Comparison of ENCODE assay signal across 1 cellular context in the genomic region with DNA sequence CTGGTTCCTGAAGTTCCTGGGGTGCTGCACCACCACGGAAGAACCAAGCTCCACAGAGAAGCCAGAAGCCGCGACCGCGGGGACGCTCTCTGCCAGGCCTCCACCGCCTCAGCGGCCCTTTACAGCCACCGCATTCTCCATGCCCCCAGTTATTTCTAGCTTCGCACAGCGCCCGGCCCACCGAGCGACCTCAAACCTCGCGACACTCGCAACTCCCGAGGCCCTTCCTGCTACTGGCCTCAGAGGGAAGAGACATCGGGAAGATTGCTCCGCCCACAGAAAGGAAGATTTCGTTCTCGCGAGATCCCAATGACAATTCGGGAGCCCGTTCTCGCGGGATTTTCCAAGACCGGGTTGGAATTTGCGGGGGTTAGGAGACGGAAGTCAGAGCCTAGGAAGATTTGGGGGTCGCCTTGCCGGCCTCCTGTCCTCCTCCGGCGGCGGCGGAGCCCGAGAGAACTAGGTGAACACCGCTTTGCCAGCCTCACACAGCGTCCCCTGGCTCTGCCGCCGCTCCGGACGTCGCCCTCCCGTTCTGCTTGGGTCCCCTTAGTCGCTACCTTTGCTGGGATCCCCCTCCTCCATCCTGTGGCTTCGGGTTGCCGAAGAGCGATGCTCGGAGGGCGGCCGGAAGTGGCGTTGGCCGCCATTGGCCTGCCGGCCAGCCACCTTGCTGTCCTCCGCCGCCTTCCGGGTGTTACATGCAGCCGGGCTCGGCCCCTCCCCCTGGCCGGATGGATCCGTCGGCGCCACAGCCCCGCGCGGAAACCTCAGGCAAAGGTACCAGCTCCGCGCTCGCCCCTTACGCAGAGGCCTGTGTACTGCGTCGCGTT.
TF ChIP-seq lines count a peak whose summit lies in the region.

A gene with protein sequence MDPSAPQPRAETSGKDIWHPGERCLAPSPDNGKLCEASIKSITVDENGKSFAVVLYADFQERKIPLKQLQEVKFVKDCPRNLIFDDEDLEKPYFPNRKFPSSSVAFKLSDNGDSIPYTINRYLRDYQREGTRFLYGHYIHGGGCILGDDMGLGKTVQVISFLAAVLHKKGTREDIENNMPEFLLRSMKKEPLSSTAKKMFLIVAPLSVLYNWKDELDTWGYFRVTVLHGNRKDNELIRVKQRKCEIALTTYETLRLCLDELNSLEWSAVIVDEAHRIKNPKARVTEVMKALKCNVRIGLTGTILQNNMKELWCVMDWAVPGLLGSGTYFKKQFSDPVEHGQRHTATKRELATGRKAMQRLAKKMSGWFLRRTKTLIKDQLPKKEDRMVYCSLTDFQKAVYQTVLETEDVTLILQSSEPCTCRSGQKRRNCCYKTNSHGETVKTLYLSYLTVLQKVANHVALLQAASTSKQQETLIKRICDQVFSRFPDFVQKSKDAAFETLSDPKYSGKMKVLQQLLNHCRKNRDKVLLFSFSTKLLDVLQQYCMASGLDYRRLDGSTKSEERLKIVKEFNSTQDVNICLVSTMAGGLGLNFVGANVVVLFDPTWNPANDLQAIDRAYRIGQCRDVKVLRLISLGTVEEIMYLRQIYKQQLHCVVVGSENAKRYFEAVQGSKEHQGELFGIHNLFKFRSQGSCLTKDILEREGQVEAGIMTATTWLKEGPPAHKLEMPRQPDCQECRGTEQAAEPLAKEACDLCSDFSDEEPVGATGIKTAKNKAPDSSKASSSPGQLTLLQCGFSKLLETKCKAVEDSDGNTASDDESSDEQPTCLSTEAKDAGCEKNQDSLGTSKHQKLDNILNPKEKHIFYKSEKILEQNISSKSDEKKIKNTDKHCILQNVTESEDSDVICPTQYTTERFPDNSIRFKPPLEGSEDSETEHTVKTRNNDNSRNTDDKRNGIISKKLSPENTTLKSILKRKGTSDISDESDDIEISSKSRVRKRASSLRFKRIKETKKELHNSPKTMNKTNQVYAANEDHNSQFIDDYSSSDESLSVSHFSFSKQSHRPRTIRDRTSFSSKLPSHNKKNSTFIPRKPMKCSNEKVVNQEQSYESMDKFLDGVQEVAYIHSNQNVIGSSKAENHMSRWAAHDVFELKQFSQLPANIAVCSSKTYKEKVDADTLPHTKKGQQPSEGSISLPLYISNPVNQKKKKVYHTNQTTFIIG (N-terminal part only) (plus strand): TSS at position 387 of the 833 bp plus-strand sequence. CDS start 348 bp downstream, at position 735.

TF ChIP-seq in HepG2, 621 proteins besides CTCF, POLR2A, EP300 and RAD21 (continued from another document and continues in another):
- TF ChIP-seq, protein P1, sequence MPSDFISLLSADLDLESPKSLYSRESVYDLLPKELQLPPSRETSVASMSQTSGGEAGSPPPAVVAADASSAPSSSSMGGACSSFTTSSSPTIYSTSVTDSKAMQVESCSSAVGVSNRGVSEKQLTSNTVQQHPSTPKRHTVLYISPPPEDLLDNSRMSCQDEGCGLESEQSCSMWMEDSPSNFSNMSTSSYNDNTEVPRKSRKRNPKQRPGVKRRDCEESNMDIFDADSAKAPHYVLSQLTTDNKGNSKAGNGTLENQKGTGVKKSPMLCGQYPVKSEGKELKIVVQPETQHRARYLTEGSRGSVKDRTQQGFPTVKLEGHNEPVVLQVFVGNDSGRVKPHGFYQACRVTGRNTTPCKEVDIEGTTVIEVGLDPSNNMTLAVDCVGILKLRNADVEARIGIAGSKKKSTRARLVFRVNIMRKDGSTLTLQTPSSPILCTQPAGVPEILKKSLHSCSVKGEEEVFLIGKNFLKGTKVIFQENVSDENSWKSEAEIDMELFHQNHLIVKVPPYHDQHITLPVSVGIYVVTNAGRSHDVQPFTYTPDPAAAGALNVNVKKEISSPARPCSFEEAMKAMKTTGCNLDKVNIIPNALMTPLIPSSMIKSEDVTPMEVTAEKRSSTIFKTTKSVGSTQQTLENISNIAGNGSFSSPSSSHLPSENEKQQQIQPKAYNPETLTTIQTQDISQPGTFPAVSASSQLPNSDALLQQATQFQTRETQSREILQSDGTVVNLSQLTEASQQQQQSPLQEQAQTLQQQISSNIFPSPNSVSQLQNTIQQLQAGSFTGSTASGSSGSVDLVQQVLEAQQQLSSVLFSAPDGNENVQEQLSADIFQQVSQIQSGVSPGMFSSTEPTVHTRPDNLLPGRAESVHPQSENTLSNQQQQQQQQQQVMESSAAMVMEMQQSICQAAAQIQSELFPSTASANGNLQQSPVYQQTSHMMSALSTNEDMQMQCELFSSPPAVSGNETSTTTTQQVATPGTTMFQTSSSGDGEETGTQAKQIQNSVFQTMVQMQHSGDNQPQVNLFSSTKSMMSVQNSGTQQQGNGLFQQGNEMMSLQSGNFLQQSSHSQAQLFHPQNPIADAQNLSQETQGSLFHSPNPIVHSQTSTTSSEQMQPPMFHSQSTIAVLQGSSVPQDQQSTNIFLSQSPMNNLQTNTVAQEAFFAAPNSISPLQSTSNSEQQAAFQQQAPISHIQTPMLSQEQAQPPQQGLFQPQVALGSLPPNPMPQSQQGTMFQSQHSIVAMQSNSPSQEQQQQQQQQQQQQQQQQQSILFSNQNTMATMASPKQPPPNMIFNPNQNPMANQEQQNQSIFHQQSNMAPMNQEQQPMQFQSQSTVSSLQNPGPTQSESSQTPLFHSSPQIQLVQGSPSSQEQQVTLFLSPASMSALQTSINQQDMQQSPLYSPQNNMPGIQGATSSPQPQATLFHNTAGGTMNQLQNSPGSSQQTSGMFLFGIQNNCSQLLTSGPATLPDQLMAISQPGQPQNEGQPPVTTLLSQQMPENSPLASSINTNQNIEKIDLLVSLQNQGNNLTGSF (CRISPR knock-in tag; IDR thresholded peaks at IDR 0.05): no peak
- TF ChIP-seq DNMT1 (CRISPR knock-in tag; IDR thresholded peaks at IDR 0.05) (peak; percentile 90; the same call in 1 of the 2 replicates), SRSF1 (optimal IDR thresholded peaks at IDR 0.05; ENCODE audit: low read depth, low read length) (no peak), NCOA2 (CRISPR knock-in tag; IDR thresholded peaks at IDR 0.05) (peak; percentile 53; the same call in 1 of the 2 replicates), NR1H2 (CRISPR knock-in tag; IDR thresholded peaks at IDR 0.05; ENCODE audit: borderline replicate concordance, low read depth) (no peak), TSC22D2 (CRISPR knock-in tag; IDR thresholded peaks at IDR 0.05; ENCODE audit: borderline replicate concordance) (peak; percentile 87; the same call in 1 of the 2 replicates), HMGA1 (CRISPR knock-in tag; conservative IDR thresholded peaks at IDR 0.05) (no peak), MIER3 (CRISPR knock-in tag; IDR thresholded peaks at IDR 0.05; ENCODE audit: borderline replicate concordance) (no peak; the same call in 1 of the 2 replicates), HNRNPL (IDR thresholded peaks at IDR 0.05; ENCODE audit: low read depth, low read length) (peak; percentile 47; the same call in 1 of the 2 replicates), ZKSCAN1 (IDR thresholded peaks at IDR 0.05; ENCODE audit: low read length) (peak; percentile 66; the same call in 1 of the 2 replicates), ZNF101 (CRISPR knock-in tag; IDR thresholded peaks at IDR 0.05; ENCODE audit: borderline replicate concordance, low read depth) (peak; percentile 78; the same call in 1 of the 2 replicates), YEATS2 (CRISPR knock-in tag; IDR thresholded peaks at IDR 0.05; ENCODE audit: borderline replicate concordance) (peak; percentile 99), ZNF343 (CRISPR knock-in tag; IDR thresholded peaks at IDR 0.05) (peak; percentile 86; the same call in 1 of the 2 replicates), ETV6 (CRISPR knock-in tag; conservative IDR thresholded peaks at IDR 0.05) (no peak; the same call in 1 of the 2 replicates), IKZF4 (CRISPR knock-in tag; IDR thresholded peaks at IDR 0.05; ENCODE audit: borderline replicate concordance, low read depth, not compliant biosample characterization) (no peak), ZNF430 (CRISPR knock-in tag; IDR thresholded peaks at IDR 0.05) (no peak; the same call in 1 of the 2 replicates), ZNF24 (IDR thresholded peaks at IDR 0.05) (peak; percentile 46; the same call in 1 of the 2 replicates)
- TF ChIP-seq, protein P2, sequence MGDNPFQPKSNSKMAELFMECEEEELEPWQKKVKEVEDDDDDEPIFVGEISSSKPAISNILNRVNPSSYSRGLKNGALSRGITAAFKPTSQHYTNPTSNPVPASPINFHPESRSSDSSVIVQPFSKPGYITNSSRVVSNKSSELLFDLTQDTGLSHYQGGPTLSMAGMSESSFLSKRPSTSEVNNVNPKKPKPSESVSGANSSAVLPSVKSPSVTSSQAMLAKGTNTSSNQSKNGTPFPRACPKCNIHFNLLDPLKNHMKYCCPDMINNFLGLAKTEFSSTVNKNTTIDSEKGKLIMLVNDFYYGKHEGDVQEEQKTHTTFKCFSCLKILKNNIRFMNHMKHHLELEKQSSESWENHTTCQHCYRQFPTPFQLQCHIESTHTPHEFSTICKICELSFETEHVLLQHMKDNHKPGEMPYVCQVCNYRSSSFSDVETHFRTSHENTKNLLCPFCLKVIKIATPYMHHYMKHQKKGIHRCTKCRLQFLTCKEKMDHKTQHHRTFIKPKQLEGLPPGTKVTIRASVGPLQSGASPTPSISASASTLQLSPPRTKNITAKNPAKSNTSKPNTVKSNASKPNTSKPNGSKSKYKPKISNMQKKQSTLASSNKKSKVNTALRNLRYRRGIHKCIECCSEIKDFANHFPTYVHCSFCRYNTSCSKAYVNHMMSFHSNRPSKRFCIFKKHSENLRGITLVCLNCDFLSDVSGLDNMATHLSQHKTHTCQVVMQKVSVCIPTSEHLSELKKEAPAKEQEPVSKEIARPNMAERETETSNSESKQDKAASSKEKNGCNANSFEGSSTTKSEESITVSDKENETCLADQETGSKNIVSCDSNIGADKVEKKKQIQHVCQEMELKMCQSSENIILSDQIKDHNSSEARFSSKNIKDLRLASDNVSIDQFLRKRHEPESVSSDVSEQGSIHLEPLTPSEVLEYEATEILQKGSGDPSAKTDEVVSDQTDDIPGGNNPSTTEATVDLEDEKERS (CRISPR knock-in tag; IDR thresholded peaks at IDR 0.05): peak; percentile 10; the same call in 1 of the 2 replicates
- TF ChIP-seq, protein P3, sequence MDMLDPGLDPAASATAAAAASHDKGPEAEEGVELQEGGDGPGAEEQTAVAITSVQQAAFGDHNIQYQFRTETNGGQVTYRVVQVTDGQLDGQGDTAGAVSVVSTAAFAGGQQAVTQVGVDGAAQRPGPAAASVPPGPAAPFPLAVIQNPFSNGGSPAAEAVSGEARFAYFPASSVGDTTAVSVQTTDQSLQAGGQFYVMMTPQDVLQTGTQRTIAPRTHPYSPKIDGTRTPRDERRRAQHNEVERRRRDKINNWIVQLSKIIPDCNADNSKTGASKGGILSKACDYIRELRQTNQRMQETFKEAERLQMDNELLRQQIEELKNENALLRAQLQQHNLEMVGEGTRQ (IDR thresholded peaks at IDR 0.05; ENCODE audit: low read depth, low read length): no peak
- TF ChIP-seq, protein P3 (CRISPR knock-in tag; IDR thresholded peaks at IDR 0.05; ENCODE audit: borderline replicate concordance): 0 out of 2 replicates have a peak, but pooled peaks have one; percentile 30
- TF ChIP-seq, protein P4, sequence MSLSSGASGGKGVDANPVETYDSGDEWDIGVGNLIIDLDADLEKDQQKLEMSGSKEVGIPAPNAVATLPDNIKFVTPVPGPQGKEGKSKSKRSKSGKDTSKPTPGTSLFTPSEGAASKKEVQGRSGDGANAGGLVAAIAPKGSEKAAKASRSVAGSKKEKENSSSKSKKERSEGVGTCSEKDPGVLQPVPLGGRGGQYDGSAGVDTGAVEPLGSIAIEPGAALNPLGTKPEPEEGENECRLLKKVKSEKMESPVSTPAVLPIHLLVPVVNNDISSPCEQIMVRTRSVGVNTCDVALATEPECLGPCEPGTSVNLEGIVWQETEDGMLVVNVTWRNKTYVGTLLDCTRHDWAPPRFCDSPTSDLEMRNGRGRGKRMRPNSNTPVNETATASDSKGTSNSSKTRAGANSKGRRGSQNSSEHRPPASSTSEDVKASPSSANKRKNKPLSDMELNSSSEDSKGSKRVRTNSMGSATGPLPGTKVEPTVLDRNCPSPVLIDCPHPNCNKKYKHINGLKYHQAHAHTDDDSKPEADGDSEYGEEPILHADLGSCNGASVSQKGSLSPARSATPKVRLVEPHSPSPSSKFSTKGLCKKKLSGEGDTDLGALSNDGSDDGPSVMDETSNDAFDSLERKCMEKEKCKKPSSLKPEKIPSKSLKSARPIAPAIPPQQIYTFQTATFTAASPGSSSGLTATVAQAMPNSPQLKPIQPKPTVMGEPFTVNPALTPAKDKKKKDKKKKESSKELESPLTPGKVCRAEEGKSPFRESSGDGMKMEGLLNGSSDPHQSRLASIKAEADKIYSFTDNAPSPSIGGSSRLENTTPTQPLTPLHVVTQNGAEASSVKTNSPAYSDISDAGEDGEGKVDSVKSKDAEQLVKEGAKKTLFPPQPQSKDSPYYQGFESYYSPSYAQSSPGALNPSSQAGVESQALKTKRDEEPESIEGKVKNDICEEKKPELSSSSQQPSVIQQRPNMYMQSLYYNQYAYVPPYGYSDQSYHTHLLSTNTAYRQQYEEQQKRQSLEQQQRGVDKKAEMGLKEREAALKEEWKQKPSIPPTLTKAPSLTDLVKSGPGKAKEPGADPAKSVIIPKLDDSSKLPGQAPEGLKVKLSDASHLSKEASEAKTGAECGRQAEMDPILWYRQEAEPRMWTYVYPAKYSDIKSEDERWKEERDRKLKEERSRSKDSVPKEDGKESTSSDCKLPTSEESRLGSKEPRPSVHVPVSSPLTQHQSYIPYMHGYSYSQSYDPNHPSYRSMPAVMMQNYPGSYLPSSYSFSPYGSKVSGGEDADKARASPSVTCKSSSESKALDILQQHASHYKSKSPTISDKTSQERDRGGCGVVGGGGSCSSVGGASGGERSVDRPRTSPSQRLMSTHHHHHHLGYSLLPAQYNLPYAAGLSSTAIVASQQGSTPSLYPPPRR (CRISPR knock-in tag; IDR thresholded peaks at IDR 0.05; ENCODE audit: borderline replicate concordance): peak; percentile 66
